35 cellular contexts compared by ENCODE assay signal in the genomic region with DNA sequence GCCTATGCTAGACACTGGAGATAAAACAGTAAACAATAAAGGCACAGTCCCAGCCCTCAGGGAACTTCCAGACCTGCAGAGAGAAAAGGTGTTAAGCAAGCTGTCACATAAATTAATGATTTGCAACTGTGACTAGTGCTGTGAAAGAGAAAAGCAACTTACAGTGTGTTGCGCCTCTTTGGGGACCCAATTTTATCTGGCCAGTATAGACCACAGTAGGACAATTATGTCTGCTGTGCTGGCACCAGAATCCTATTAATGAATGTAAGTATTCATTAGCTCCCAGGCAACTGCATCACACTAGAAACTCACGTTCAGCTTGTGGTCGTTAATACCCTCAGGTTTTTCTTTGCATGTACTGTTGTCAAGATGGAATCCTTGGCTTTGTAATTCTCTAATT. TPM values are rescaled to one million over a fixed set of nuclear protein-coding genes. Genes with fewer than 3 reads are reported as not detected.
"Had no signal": no experiment of that assay in that cellular context is flagged by ENCODE, and none has a peak within 500 bp of the region (broad histone marks: within the 10 kb centered on the region; RNA-seq: fewer than 3 reads in every experiment).

No MANE protein-coding gene starts in this region.

- H3K4me2 ChIP-seq: SK-N-SH had no signal

- H3K27me3 ChIP-seq: ascending aorta, cardiac muscle cell, Peyer's patch had no signal

- DNase-seq: activated CD4-positive, alpha-beta T cell treated with anti-CD3 and anti-CD28 coated beads, Interleukin-2, amount 10 ng/mL, durations not matched to agents 24 days and 14 days; activated CD4-positive, alpha-beta T cell treated with anti-CD3 and anti-CD28 coated beads, Interleukin-2, amount 50 U/mL, for 4 hours; activated CD8-positive, alpha-beta T cell treated with anti-CD3 and anti-CD28 coated beads, Interleukin-2, amount 10 ng/mL, durations not matched to agents 7 days and 5 days; activated gamma-delta T cell; activated naive CD4-positive, alpha-beta T cell treated with Interleukin-2 at 50 U/mL for 16 hours; activated naive CD8-positive, alpha-beta T cell treated with anti-CD3 and anti-CD28 coated beads, Interleukin-2, amount 10 ng/mL, durations not matched to agents 7 days and 5 days; activated T-cell treated with anti-CD3 and anti-CD28 coated beads, Interleukin-2, amount 50 U/mL, for 24 hours; amygdala; IMR-90; NCI-H1092 treated with DMSO at 0.1 percent for 48 hours; NCI-H146; NCI-H187; NCI-H2029 treated with DMSO at 0.1 percent for 48 hours; NCI-H2171 treated with DMSO at 0.1 percent for 48 hours; NCI-H2227 treated with DMSO at 0.1 percent for 48 hours; NCI-H446; NCI-H510A treated with DMSO at 0.1 percent for 48 hours; NCI-H526 treated with DMSO at 0.1 percent for 48 hours; NK-92 treated with Interleukin-12 subunit alpha and Interleukin-12 subunit beta, amount 100 ng/mL, for 24 hours; PC-3; Peyer's patch; RPMI8226; SHP77 treated with DMSO at 0.1 percent for 48 hours; SK-N-SH had no signal

- ATAC-seq: activated CD8-positive, alpha-beta T cell treated with anti-CD3 and anti-CD28 coated beads, Interleukin-2, amount 10 ng/mL, durations not matched to agents 7 days and 5 days; K562; PC-3 had no signal

- H3K9me3 ChIP-seq: ascending aorta, Peyer's patch, SJSA1, SK-N-SH had no signal

- H3K9me3 Mint-ChIP-seq: activated CD4-positive, alpha-beta T cell treated with anti-CD3 and anti-CD28 coated beads, Interleukin-2, amount 10 ng/mL, durations not matched to agents 24 days and 14 days; central memory CD8-positive, alpha-beta T cell; T-helper 1 cell treated with Interleukin-12 subunit alpha and Interleukin-12 subunit beta and Interleukin-4 antibody, amounts not matched to agents 30 μg/mL and 1 μg/mL, for 36 hours had no signal

- H3K4me1 Mint-ChIP-seq: activated CD4-positive, alpha-beta T cell treated with anti-CD3 and anti-CD28 coated beads, Interleukin-2, amount 10 ng/mL, durations not matched to agents 24 days and 14 days; activated naive CD4-positive, alpha-beta T cell treated with anti-CD3 and anti-CD28 coated beads, Interleukin-2, amount 50 U/mL, for 24 hours; activated naive CD8-positive, alpha-beta T cell treated with anti-CD3 and anti-CD28 coated beads, Interleukin-2, amount 10 ng/mL, durations not matched to agents 7 days and 5 days; central memory CD8-positive, alpha-beta T cell had no signal

- H3K4me1 ChIP-seq: ascending aorta, SJSA1 had no signal

- H3K27ac ChIP-seq: ascending aorta, cardiac muscle cell, Peyer's patch, SJSA1 had no signal

- H3K36me3 ChIP-seq: ascending aorta, cardiac muscle cell, Peyer's patch, SJSA1 had no signal

- H3K27ac Mint-ChIP-seq: activated CD4-positive, alpha-beta T cell treated with anti-CD3 and anti-CD28 coated beads, Interleukin-2, amount 10 ng/mL, durations not matched to agents 24 days and 14 days; activated CD8-positive, alpha-beta T cell treated with anti-CD3 and anti-CD28 coated beads, Interleukin-2, amount 10 ng/mL, durations not matched to agents 7 days and 5 days; activated naive CD4-positive, alpha-beta T cell treated with anti-CD3 and anti-CD28 coated beads, Interleukin-2, amount 50 U/mL, for 24 hours; activated naive CD8-positive, alpha-beta T cell treated with anti-CD3 and anti-CD28 coated beads, Interleukin-2, amount 10 ng/mL, durations not matched to agents 7 days and 5 days; activated T-cell treated with anti-CD3 and anti-CD28 coated beads, Interleukin-2, amount 50 U/mL, for 24 hours; activated T-helper 2 cell treated with anti-CD3 and anti-CD28 coated beads, Interferon-gamma antibody, Interleukin-2, Interleukin-4, amounts not matched to agents 10 μg/mL and 5 μg/mL and 100 μg/mL, durations not matched to agents 14 hours and 24 hours and 36 hours; T-helper 1 cell treated with Interleukin-12 subunit alpha and Interleukin-12 subunit beta and Interleukin-4 antibody, amounts not matched to agents 30 μg/mL and 1 μg/mL, for 36 hours; T-helper 2 cell treated with Interferon-gamma antibody and Interleukin-4, amounts not matched to agents 5 μg/mL and 100 μg/mL, for 36 hours had no signal

- H3K9ac ChIP-seq: SK-N-SH had no signal

- H3K4me3 Mint-ChIP-seq: activated CD4-positive, alpha-beta T cell treated with anti-CD3 and anti-CD28 coated beads, Interleukin-2, amount 10 ng/mL, durations not matched to agents 24 days and 14 days; activated CD8-positive, alpha-beta T cell treated with anti-CD3 and anti-CD28 coated beads, Interleukin-2, amount 10 ng/mL, durations not matched to agents 7 days and 5 days; activated naive CD4-positive, alpha-beta T cell treated with anti-CD3 and anti-CD28 coated beads, Interleukin-2, amount 50 U/mL, for 24 hours; activated naive CD8-positive, alpha-beta T cell treated with anti-CD3 and anti-CD28 coated beads, Interleukin-2, amount 10 ng/mL, durations not matched to agents 7 days and 5 days; activated T-cell treated with anti-CD3 and anti-CD28 coated beads, Interleukin-2, amount 50 U/mL, for 24 hours; central memory CD8-positive, alpha-beta T cell; T-helper 1 cell treated with Interleukin-12 subunit alpha and Interleukin-12 subunit beta and Interleukin-4 antibody, amounts not matched to agents 30 μg/mL and 1 μg/mL, for 36 hours; T-helper 2 cell treated with Interferon-gamma antibody and Interleukin-4, amounts not matched to agents 5 μg/mL and 100 μg/mL, for 36 hours had no signal

- FAIRE-seq: K562, TTC549 had no signal

- H3K4me3 ChIP-seq: ascending aorta, cardiac muscle cell, K562, Peyer's patch, SJSA1 had no signal

- H3K36me3 Mint-ChIP-seq: activated naive CD4-positive, alpha-beta T cell treated with anti-CD3 and anti-CD28 coated beads, Interleukin-2, amount 50 U/mL, for 24 hours; activated naive CD8-positive, alpha-beta T cell treated with anti-CD3 and anti-CD28 coated beads, Interleukin-2, amount 10 ng/mL, durations not matched to agents 7 days and 5 days had no signal

- H3K27me3 Mint-ChIP-seq: activated CD4-positive, alpha-beta T cell treated with anti-CD3 and anti-CD28 coated beads, Interleukin-2, amount 10 ng/mL, durations not matched to agents 24 days and 14 days; activated naive CD4-positive, alpha-beta T cell treated with anti-CD3 and anti-CD28 coated beads, Interleukin-2, amount 50 U/mL, for 24 hours; activated naive CD8-positive, alpha-beta T cell treated with anti-CD3 and anti-CD28 coated beads, Interleukin-2, amount 10 ng/mL, durations not matched to agents 7 days and 5 days; activated T-cell treated with anti-CD3 and anti-CD28 coated beads, Interleukin-2, amount 50 U/mL, for 24 hours; central memory CD8-positive, alpha-beta T cell had no signal

RNA-seq across cellular contexts. Expression of a gene that starts 55.3 kb away (rescaled TPM):
- total RNA-seq: activated CD4-positive, alpha-beta T cell treated with anti-CD3 and anti-CD28 coated beads, Interleukin-2, amount 10 ng/mL, durations not matched to agents 24 days and 14 days; activated CD8-positive, alpha-beta T cell treated with anti-CD3 and anti-CD28 coated beads, Interleukin-2, amount 10 ng/mL, durations not matched to agents 7 days and 5 days; activated naive CD8-positive, alpha-beta T cell treated with anti-CD3 and anti-CD28 coated beads, Interleukin-2, amount 10 ng/mL, durations not matched to agents 7 days and 5 days; activated T-helper 2 cell treated with anti-CD3 and anti-CD28 coated beads, Interferon-gamma antibody, Interleukin-2, Interleukin-4, amounts not matched to agents 10 μg/mL and 5 μg/mL and 100 μg/mL, durations not matched to agents 14 hours and 24 hours and 36 hours; IMR-90; K562; M059J; PC-3; SJSA1 had no signal
- polyA plus RNA-seq: cardiac muscle cell, IMR-90, K562, SK-N-SH had no signal
